ENCODE assay signal across 1 cellular context in the genomic region with DNA sequence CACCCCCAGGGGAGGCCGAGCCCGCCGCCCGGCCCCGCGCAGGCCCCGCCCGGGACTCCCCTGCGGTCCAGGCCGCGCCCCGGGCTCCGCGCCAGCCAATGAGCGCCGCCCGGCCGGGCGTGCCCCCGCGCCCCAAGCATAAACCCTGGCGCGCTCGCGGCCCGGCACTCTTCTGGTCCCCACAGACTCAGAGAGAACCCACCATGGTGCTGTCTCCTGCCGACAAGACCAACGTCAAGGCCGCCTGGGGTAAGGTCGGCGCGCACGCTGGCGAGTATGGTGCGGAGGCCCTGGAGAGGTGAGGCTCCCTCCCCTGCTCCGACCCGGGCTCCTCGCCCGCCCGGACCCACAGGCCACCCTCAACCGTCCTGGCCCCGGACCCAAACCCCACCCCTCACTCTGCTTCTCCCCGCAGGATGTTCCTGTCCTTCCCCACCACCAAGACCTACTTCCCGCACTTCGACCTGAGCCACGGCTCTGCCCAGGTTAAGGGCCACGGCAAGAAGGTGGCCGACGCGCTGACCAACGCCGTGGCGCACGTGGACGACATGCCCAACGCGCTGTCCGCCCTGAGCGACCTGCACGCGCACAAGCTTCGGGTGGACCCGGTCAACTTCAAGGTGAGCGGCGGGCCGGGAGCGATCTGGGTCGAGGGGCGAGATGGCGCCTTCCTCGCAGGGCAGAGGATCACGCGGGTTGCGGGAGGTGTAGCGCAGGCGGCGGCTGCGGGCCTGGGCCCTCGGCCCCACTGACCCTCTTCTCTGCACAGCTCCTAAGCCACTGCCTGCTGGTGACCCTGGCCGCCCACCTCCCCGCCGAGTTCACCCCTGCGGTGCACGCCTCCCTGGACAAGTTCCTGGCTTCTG.
TF ChIP-seq lines count a peak whose summit lies in the region.

A gene (plus strand): TSS at position 167 of the 866 bp plus-strand sequence. CDS start 37 bp downstream, at position 204.

TF ChIP-seq in HepG2, 621 proteins besides CTCF, POLR2A, EP300 and RAD21:
- peak; percentile 28; the same call in 1 of the 2 replicates for TF ChIP-seq KDM2A (CRISPR knock-in tag; IDR thresholded peaks at IDR 0.05; ENCODE audit: borderline replicate concordance, low read depth)
- TF ChIP-seq, protein P1, sequence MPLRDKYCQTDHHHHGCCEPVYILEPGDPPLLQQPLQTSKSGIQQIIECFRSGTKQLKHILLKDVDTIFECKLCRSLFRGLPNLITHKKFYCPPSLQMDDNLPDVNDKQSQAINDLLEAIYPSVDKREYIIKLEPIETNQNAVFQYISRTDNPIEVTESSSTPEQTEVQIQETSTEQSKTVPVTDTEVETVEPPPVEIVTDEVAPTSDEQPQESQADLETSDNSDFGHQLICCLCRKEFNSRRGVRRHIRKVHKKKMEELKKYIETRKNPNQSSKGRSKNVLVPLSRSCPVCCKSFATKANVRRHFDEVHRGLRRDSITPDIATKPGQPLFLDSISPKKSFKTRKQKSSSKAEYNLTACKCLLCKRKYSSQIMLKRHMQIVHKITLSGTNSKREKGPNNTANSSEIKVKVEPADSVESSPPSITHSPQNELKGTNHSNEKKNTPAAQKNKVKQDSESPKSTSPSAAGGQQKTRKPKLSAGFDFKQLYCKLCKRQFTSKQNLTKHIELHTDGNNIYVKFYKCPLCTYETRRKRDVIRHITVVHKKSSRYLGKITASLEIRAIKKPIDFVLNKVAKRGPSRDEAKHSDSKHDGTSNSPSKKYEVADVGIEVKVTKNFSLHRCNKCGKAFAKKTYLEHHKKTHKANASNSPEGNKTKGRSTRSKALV (CRISPR knock-in tag; IDR thresholded peaks at IDR 0.05) = 0 out of 2 replicates have a peak, but pooled peaks have one; percentile 32
